ENCODE assay signal across 9 cellular contexts in the genomic region with DNA sequence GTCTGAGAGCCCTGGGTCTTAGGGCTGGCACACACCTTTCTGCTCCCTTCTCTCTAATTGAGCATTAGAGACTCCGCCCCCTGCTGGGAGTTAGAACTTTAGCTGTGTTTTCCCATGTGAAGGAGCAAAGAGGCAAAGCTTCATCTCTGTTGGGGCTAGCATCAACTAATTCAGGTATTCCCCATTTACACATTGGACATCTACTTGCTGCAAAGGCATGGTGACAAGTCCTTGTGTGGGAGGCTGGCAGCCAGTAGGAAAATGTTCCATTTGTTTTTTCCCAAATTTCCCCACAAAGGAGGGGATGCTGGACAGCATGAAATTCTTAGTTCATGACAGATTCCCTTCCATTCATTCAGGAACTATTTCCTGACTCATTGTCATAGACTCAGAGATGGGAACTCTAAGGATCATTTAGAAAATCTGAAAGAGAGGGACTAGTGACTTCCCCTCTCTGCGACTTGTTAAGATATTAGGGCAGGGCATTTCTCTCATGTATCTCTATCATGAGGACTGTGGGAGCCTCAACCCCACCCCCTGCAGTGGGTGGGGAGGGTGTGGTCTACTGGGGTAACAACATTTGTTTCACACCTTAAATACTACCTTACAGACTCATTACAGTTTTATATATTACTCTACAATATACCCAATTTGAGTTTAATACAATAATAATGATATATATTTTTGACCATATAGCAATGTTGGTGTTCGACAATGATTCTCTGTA.
DNase-seq lines count a peak whose midpoint lies in the region; TF ChIP-seq lines count a peak whose summit lies in the region.
"Had no signal": no experiment of that assay in that cellular context is flagged by ENCODE, and none has a peak within 500 bp of the region (broad histone marks: within the 10 kb centered on the region; RNA-seq: fewer than 3 reads in every experiment).

No MANE protein-coding gene starts in this region.

- H3K4me1 ChIP-seq in neutrophil (ENCODE audit: control insufficient read depth in 1 of 2, insufficient read depth in 1 of 2, low read depth in 1 of 2, low read length in 1 of 2) = peaks cover 86 to 88% of the 10 kb centered on the region in 2 experiments

- H3K4me3 ChIP-seq in brain microvascular endothelial cell (ENCODE audit: low read depth, low read length) (peak overlapping the region; percentile 10), neutrophil (ENCODE audit: low read depth in 1 of 2, low read length in 1 of 2) (peak overlapping the region; percentile 49 to 98)

- no peaks in the 10 kb centered on the region for H3K27me3 ChIP-seq in brain microvascular endothelial cell (replicated peaks)
- H3K27me3 ChIP-seq in neutrophil = no peaks in the 10 kb centered on the region

- H3K36me3 ChIP-seq in brain microvascular endothelial cell (replicated peaks) (no peaks in the 10 kb centered on the region), neutrophil (no peaks in the 10 kb centered on the region)

- DNase-seq in COR-L47 (lab: John Stamatoyannopoulos, UW) = peak; percentile 6
- DNase-seq in NCI-H226 = peak; percentile 64
- peak; percentile 49 for DNase-seq in brain microvascular endothelial cell
- no peak for DNase-seq in NCI-H748 treated with DMSO at 0.1 percent for 48 hours (lab: John Stamatoyannopoulos, UW)
- DNase-seq in 8988T = no peak
- DNase-seq in HPDE6-E6E7 (ENCODE audit: extremely low spot score) = no peak
- no peak for DNase-seq in NCI-H2196 treated with DMSO at 0.1 percent for 48 hours (lab: John Stamatoyannopoulos, UW; ENCODE audit: unreplicated experiment)

- TF ChIP-seq CTCF in brain microvascular endothelial cell (IDR thresholded peaks at IDR 0.05; ENCODE audit: low read depth, low read length, missing control alignments) (no peak), neutrophil (IDR thresholded peaks at IDR 0.05) (no peak)

- in situ Hi-C loops in brain microvascular endothelial cell (cut with HindIII; ENCODE audit: low pct_ligation_motif_present, low sequenced_read_pairs) = no loop called here

- H3K9me3 ChIP-seq in neutrophil = no peaks in the 10 kb centered on the region
- H3K9me3 ChIP-seq: heart left ventricle had no signal

- peak overlapping the region; percentile 73 for H3K27ac ChIP-seq in brain microvascular endothelial cell
- H3K27ac ChIP-seq in neutrophil = peak overlapping the region; percentile 90

Comparison
In these comparisons a context has a peak if more than half of its experiments do, and no peak if none do; other contexts are left out.
1. DNase-seq: peak in COR-L47 (single experiment), NCI-H226 (single experiment) and brain microvascular endothelial cell (single experiment); none in NCI-H748 treated with DMSO at 0.1 percent for 48 hours (single experiment), 8988T (single experiment), HPDE6-E6E7 (single experiment) and NCI-H2196 treated with DMSO at 0.1 percent for 48 hours (single experiment).